Comparison of ENCODE assay signal across 5 cellular contexts in genomic region chr5:177724858-177725257, GRCh38. TPM values are rescaled to one million over a fixed set of nuclear protein-coding genes. Genes with fewer than 3 reads are reported as not detected.
"Had no signal": no experiment of that assay in that cellular context is flagged by ENCODE, and none has a peak within 500 bp of the region (broad histone marks: within the 10 kb centered on the region; RNA-seq: fewer than 3 reads in every experiment).

No MANE protein-coding gene starts in this region.

RNA-seq across cellular contexts. Expression of gene FAM153A, which starts 57.8 kb away (rescaled TPM):
- total RNA-seq: HepG2, HT-29, IMR-90, K562 had no signal
- polyA plus RNA-seq: HepG2, IgD-negative memory B cell, IMR-90 had no signal
